Comparison of ENCODE assay signal across 27 cellular contexts in the genomic region with DNA sequence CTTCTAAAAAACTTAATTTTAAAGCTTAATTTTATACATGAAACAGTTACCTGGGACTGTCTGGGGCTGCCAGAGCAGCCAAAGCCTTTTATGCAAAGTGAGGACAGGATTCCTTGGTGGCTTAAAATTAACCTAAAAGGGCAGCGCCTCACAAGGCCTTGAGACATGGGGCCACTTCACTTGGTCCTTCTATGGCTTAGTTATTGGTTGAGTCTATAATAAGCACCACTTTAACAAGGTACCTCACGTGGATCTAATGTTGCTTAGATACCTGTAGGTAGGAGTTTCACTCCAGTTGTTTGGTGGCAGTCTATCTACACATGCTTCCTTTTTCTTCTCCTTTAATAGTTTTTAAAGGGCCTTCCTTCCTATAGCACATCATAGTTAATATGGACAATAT.
"Had no signal": no experiment of that assay in that cellular context is flagged by ENCODE, and none has a peak within 500 bp of the region (broad histone marks: within the 10 kb centered on the region; RNA-seq: fewer than 3 reads in every experiment).

No MANE protein-coding gene starts in this region.

- H3K4me1 Mint-ChIP-seq: stimulated activated naive CD8-positive, alpha-beta T cell treated with anti-CD3 and anti-CD28 coated beads, Interleukin-15, amount 100 ng/mL, for 72 hours had no signal

- H3K9me3 ChIP-seq: stomach, suprapubic skin, testis, thoracic aorta, thyroid gland, tibial artery, tibial nerve, transverse colon, upper lobe of left lung, uterus, vagina had no signal

- H3K4me3 ChIP-seq: stomach, suprapubic skin, testis, thoracic aorta, thyroid gland, tibial artery, tibial nerve, transverse colon, upper lobe of left lung, uterus, vagina had no signal

- H3K27me3 ChIP-seq: stomach, suprapubic skin, testis, thyroid gland, tibial artery, tibial nerve, transverse colon, upper lobe of left lung, uterus, vagina had no signal

- ATAC-seq: stimulated activated effector memory CD8-positive, alpha-beta T cell treated with anti-CD3 and anti-CD28 coated beads, Interleukin-12 subunit alpha, Interleukin-12 subunit beta, amount 100 ng/mL, for 72 hours; stimulated activated memory B cell treated with anti-CD40 and anti-IgM and Interleukin-4, amounts not matched to agents 10 μg/mL and 1 μg/mL and 100 μg/mL, for 72 hours; stimulated activated naive B cell treated with anti-CD40 and anti-IgM and Interleukin-4, amounts not matched to agents 10 μg/mL and 1 μg/mL and 100 μg/mL, for 72 hours; stimulated activated naive CD8-positive, alpha-beta T cell treated with anti-CD3 and anti-CD28 coated beads, Interleukin-15, amount 100 ng/mL, for 72 hours; stimulated activated naive CD8-positive, alpha-beta T cell treated with anti-CD3 and anti-CD28 coated beads, Interleukin-15, Interleukin-2, amounts not matched to agents 100 U/mL and 50 U/mL, for 24 hours had no signal

- H3K4me1 ChIP-seq: stomach, suprapubic skin, testis, thyroid gland, tibial artery, tibial nerve, transverse colon, upper lobe of left lung, uterus, vagina had no signal

- DNase-seq: stimulated activated CD4-positive, alpha-beta T cell treated with anti-CD3 and anti-CD28 coated beads, Interleukin-2, amount 100 ng/mL, for 48 hours; stimulated activated CD4-positive, alpha-beta T cell treated with anti-CD3 and anti-CD28 coated beads, Interleukin-4, amount 100 ng/mL, for 1 hour; stimulated activated CD4-positive, alpha-beta T cell treated with anti-CD3 and anti-CD28 coated beads, Interleukin-4, amount 100 ng/mL, for 24 hours; stimulated activated CD4-positive, alpha-beta T cell treated with anti-CD3 and anti-CD28 coated beads, Interleukin-4, amount 100 ng/mL, for 4 hours; stimulated activated CD8-positive, alpha-beta memory T cell treated with anti-CD3 and anti-CD28 coated beads, Interleukin-4, amount 100 ng/mL, for 48 hours; stimulated activated naive B cell treated with anti-CD40 and anti-IgM and Interleukin-4, amounts not matched to agents 10 μg/mL and 1 μg/mL and 100 μg/mL, for 72 hours; stimulated activated naive CD4-positive, alpha-beta T cell; stimulated activated naive CD4-positive, alpha-beta T cell treated with Interleukin-2 at 50 U/mL for 16 hours; stimulated activated naive CD8-positive, alpha-beta T cell treated with anti-CD3 and anti-CD28 coated beads, Interleukin-15, amount 100 ng/mL, for 72 hours; stimulated activated naive CD8-positive, alpha-beta T cell treated with anti-CD3 and anti-CD28 coated beads, Interleukin-15, Interleukin-2, amounts not matched to agents 100 U/mL and 50 U/mL, for 24 hours; stomach; substantia nigra; testis; thyroid gland; tibial artery; transverse colon; trophoblast cell; upper lobe of left lung; uterus had no signal

- H3K36me3 ChIP-seq: uterus had no signal

- H3K27ac ChIP-seq: stomach, suprapubic skin, testis, thoracic aorta, thyroid gland, tibial artery, tibial nerve, transverse colon, upper lobe of left lung, uterus, vagina had no signal

- H3K27me3 Mint-ChIP-seq: stimulated activated memory B cell treated with anti-CD40 and anti-IgM and Interleukin-4, amounts not matched to agents 10 μg/mL and 1 μg/mL and 100 μg/mL, for 72 hours; stimulated activated naive B cell treated with anti-CD40 and anti-IgM and Interleukin-4, amounts not matched to agents 10 μg/mL and 1 μg/mL and 100 μg/mL, for 72 hours; stimulated activated naive CD8-positive, alpha-beta T cell treated with anti-CD3 and anti-CD28 coated beads, Interleukin-15, amount 100 ng/mL, for 72 hours; stimulated activated naive CD8-positive, alpha-beta T cell treated with anti-CD3 and anti-CD28 coated beads, Interleukin-15, Interleukin-2, amounts not matched to agents 100 ng/mL and 50 ng/mL, for 24 hours; type B pancreatic cell had no signal

- H3K27ac Mint-ChIP-seq: stimulated activated naive B cell treated with anti-CD40 and anti-IgM and Interleukin-4, amounts not matched to agents 10 μg/mL and 1 μg/mL and 100 μg/mL, for 72 hours; stimulated activated naive CD8-positive, alpha-beta T cell treated with anti-CD3 and anti-CD28 coated beads, Interleukin-15, amount 100 ng/mL, for 72 hours; stimulated activated naive CD8-positive, alpha-beta T cell treated with anti-CD3 and anti-CD28 coated beads, Interleukin-15, Interleukin-2, amounts not matched to agents 100 ng/mL and 50 ng/mL, for 24 hours; type B pancreatic cell had no signal

- H3K9me3 Mint-ChIP-seq: stimulated activated effector memory CD8-positive, alpha-beta T cell treated with anti-CD3 and anti-CD28 coated beads, Interleukin-12 subunit alpha, Interleukin-12 subunit beta, amount 100 ng/mL, for 72 hours; stimulated activated memory B cell treated with anti-CD40 and anti-IgM and Interleukin-4, amounts not matched to agents 10 μg/mL and 1 μg/mL and 100 μg/mL, for 72 hours; stimulated activated naive B cell treated with anti-CD40 and anti-IgM and Interleukin-4, amounts not matched to agents 10 μg/mL and 1 μg/mL and 100 μg/mL, for 72 hours; stimulated activated naive CD8-positive, alpha-beta T cell treated with anti-CD3 and anti-CD28 coated beads, Interleukin-15, amount 100 ng/mL, for 72 hours; stimulated activated naive CD8-positive, alpha-beta T cell treated with anti-CD3 and anti-CD28 coated beads, Interleukin-15, Interleukin-2, amounts not matched to agents 100 ng/mL and 50 ng/mL, for 24 hours; type B pancreatic cell had no signal

- H3K4me3 Mint-ChIP-seq: stimulated activated effector memory CD8-positive, alpha-beta T cell treated with anti-CD3 and anti-CD28 coated beads, Interleukin-12 subunit alpha, Interleukin-12 subunit beta, amount 100 ng/mL, for 72 hours; stimulated activated memory B cell treated with anti-CD40 and anti-IgM and Interleukin-4, amounts not matched to agents 10 μg/mL and 1 μg/mL and 100 μg/mL, for 72 hours; stimulated activated naive B cell treated with anti-CD40 and anti-IgM and Interleukin-4, amounts not matched to agents 10 μg/mL and 1 μg/mL and 100 μg/mL, for 72 hours; stimulated activated naive CD8-positive, alpha-beta T cell treated with anti-CD3 and anti-CD28 coated beads, Interleukin-15, amount 100 ng/mL, for 72 hours; stimulated activated naive CD8-positive, alpha-beta T cell treated with anti-CD3 and anti-CD28 coated beads, Interleukin-15, Interleukin-2, amounts not matched to agents 100 ng/mL and 50 ng/mL, for 24 hours; type B pancreatic cell had no signal
